9 cellular contexts compared by ENCODE assay signal in the genomic region with DNA sequence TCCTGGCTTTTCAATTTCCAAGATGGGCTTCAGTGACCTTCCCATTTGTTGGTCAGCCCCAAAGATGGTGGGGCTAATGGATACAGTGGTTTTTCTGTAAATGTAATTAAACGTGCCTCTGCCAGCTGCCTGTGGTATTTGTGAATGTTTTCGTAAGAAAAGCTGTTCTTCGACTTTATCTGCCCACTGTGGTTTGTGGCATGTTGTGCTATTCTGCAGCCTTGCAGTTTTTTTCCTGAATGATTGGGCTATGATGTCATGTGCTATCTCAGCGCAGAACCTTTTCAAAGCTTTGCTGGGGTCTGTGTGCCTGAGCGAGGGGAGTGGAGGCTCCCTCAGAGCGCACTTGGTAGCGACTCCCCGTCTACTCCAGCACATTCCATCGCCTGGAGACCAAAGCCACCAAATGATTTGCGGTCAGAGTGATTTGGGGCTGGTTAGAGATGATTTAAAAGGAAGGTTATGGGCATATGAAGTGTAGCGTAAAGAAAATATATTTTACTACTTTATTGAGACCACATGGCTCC.
DNase-seq lines count a peak whose midpoint lies in the region; ATAC-seq and TF ChIP-seq lines count a peak whose summit lies in the region.
"Had no signal": no experiment of that assay in that cellular context is flagged by ENCODE, and none has a peak within 500 bp of the region (broad histone marks: within the 10 kb centered on the region; RNA-seq: fewer than 3 reads in every experiment).

No MANE protein-coding gene starts in this region.

- peaks cover 73% of the 10 kb centered on the region for H3K4me1 ChIP-seq in KMS-11 (ENCODE audit: low read depth, poor library complexity, severe bottlenecking)
- H3K4me1 ChIP-seq in mammary epithelial cell (ENCODE audit: insufficient read depth, low read length), result peaks cover 55% of the 10 kb centered on the region

- H2AFZ ChIP-seq in KMS-11 (ENCODE audit: low read depth) (no peak overlapping the region), mammary epithelial cell (ENCODE audit: low read depth, low read length) (no peak overlapping the region)

- in situ Hi-C loops in mammary epithelial cell (cut with MboI; ENCODE audit: low sequenced_read_pairs in 2 of 2), result no loop called here

- peak overlapping the region; percentile 85 to 98 (median 92) for H3K4me3 Mint-ChIP-seq in nephron

- peak; percentile 82 for DNase-seq in AG08396 (ENCODE audit: low spot score)
- peak; percentile 85 for DNase-seq in mammary epithelial cell
- DNase-seq in NCI-H187 treated with DMSO at 0.1 percent for 48 hours (lab: John Stamatoyannopoulos, UW), result no peak
- DNase-seq: erythroblast had no signal

- H3K4me2 ChIP-seq in KMS-11 (peak overlapping the region; percentile 67), mammary epithelial cell (ENCODE audit: insufficient read depth, low read depth, low read length) (peak overlapping the region; percentile 16)

- H3K9me3 Mint-ChIP-seq in nephron, result no peaks in the 10 kb centered on the region

- H4K20me1 ChIP-seq in KMS-11 (ENCODE audit: insufficient read depth) (no peaks in the 10 kb centered on the region), mammary epithelial cell (ENCODE audit: insufficient read depth, low read length) (no peaks in the 10 kb centered on the region)

- peak overlapping the region; percentile 35; the same call in 1 of the 2 replicates for H3K9ac ChIP-seq in KMS-11
- no peak overlapping the region for H3K9ac ChIP-seq in mammary epithelial cell (ENCODE audit: insufficient read depth, low read length)

- H3K79me2 ChIP-seq in KMS-11 (ENCODE audit: insufficient read depth, low read depth) (no peaks in the 10 kb centered on the region), mammary epithelial cell (ENCODE audit: insufficient read depth, low read length) (no peaks in the 10 kb centered on the region)

- peak overlapping the region; percentile 46 for H3K27ac ChIP-seq in KMS-11
- H3K27ac ChIP-seq in mammary epithelial cell (ENCODE audit: insufficient read depth, low read depth, low read length), result no peak overlapping the region

- WGBS in mammary epithelial cell (ENCODE audit: low coverage, missing lambda C conversion rate), result 26% methylated on average over 11 of the region's 11 CpGs

- peaks cover 4% of the 10 kb centered on the region for H3K36me3 Mint-ChIP-seq in nephron (ENCODE audit: low read depth)

- CTCF ChIA-PET in mammary epithelial cell (lab: Charles Lee; ENCODE audit: low non-redundant PET), result interaction anchor here (0.7 kb wide), 1 partner anchor 287 kb away, joined by 3 read pairs; no protein-coding TSS in a partner anchor

- no TSS peak for BruUV-seq in mammary epithelial cell (replicated peaks; lab: Mats Ljungman, UMichigan)

- peaks cover 67% of the 10 kb centered on the region for H3K4me1 Mint-ChIP-seq in nephron

- H3K36me3 ChIP-seq in KMS-11 (ENCODE audit: insufficient read depth) (no peaks in the 10 kb centered on the region), mammary epithelial cell (ENCODE audit: insufficient read depth, low read length) (no peaks in the 10 kb centered on the region)

- dilution Hi-C loops in mammary epithelial cell (cut with HindIII; ENCODE audit: low sequenced_read_pairs), result loop anchor here (5.0 kb wide), 2 partner anchors 72 to 73 kb away; no protein-coding TSS in a partner anchor

- H3K4me3 ChIP-seq in KMS-11 (IDR thresholded peaks at IDR 0.05; ENCODE audit: insufficient read depth, low read depth, low read length), result no peak overlapping the region
- no peak overlapping the region for H3K4me3 ChIP-seq in mammary epithelial cell (replicated peaks in 1 of 3; ENCODE audit: insufficient read depth in 1 of 3, low read depth in 2 of 3, low read length in 3 of 3)

- H3K9me3 ChIP-seq in mammary epithelial cell (replicated peaks; ENCODE audit: insufficient read depth, low read length), result no peaks in the 10 kb centered on the region

- ATAC-seq in GM21786 (IDR thresholded peaks at IDR 0.05; ENCODE audit: unreplicated experiment) (no peak), GM21528 (IDR thresholded peaks at IDR 0.05; ENCODE audit: low FRiP score, unreplicated experiment) (no peak), GM18519 (IDR thresholded peaks at IDR 0.05; ENCODE audit: low FRiP score, unreplicated experiment) (no peak)

- no peaks in the 10 kb centered on the region for H3K27me3 ChIP-seq in KMS-11 (ENCODE audit: insufficient read depth, low read depth)
- H3K27me3 ChIP-seq in mammary epithelial cell (ENCODE audit: insufficient read depth, low read length), result no peaks in the 10 kb centered on the region

- H3K27me3 Mint-ChIP-seq in nephron (ENCODE audit: low read depth), result no peaks in the 10 kb centered on the region

- intact Hi-C loops in mammary epithelial cell (cut with micrococcal nuclease), result loop anchor here (5.0 kb wide), 2 partner anchors 73 to 198 kb away; no protein-coding TSS in a partner anchor

- peak overlapping the region; percentile 83 to 97 (median 94) for H3K27ac Mint-ChIP-seq in nephron

- TF ChIP-seq CTCF in KMS-11 (conservative IDR thresholded peaks at IDR 0.05; ENCODE audit: low read depth, low read length) (no peak), mammary epithelial cell (conservative IDR thresholded peaks at IDR 0.05 in 1 of 2, IDR thresholded peaks at IDR 0.05 in 1 of 2; ENCODE audit: extremely low read depth in 1 of 2, insufficient read depth in 1 of 2, low read depth in 1 of 2, low read length in 2 of 2) (no peak), nephron (IDR thresholded peaks at IDR 0.05; ENCODE audit: unreplicated experiment in 3 of 3) (no peak)
